18 cellular contexts compared by ENCODE assay signal in the genomic region with DNA sequence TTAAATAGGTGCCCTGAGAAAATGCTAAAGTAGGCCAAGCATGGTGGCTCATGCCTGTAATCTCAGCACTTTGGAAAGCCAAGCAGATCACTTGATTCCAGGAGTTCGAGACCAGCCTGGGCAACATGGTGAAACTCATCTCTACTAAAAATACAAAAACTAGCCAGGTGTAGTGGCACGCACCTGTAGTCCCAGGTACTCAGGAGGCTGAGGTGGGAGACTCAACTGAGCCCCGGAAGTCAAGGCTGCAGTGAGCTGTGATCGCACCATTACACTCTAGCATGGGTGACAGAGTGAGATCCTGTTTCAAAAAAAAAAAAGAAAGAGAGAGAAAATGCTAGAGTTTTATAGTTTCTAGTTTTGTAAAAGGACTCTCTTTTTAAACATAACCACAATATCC. TPM values are rescaled to one million over a fixed set of nuclear protein-coding genes. Genes with fewer than 3 reads are reported as not detected.
DNase-seq lines count a peak whose midpoint lies in the region; ATAC-seq, FAIRE-seq and TF ChIP-seq lines count a peak whose summit lies in the region.
"Had no signal": no experiment of that assay in that cellular context is flagged by ENCODE, and none has a peak within 500 bp of the region (broad histone marks: within the 10 kb centered on the region; RNA-seq: fewer than 3 reads in every experiment).

No MANE protein-coding gene starts in this region.

- peak overlapping the region in 5 of 7 donors; percentile 73 to 91 (median 79) for H3K27ac Mint-ChIP-seq in CD14-positive monocyte
- H3K27ac Mint-ChIP-seq in activated T-helper 17 cell treated with anti-CD3 and anti-CD28 coated beads, Interleukin-2, amount 50 U/mL, for 72 hours, result peak overlapping the region; percentile 94
- H3K27ac Mint-ChIP-seq in memory B cell, result peak overlapping the region; percentile 87

- no peaks in the 10 kb centered on the region for H3K9me3 ChIP-seq in right atrium auricular region
- H3K9me3 ChIP-seq: colonic mucosa, right lobe of liver had no signal

- no peak overlapping the region for H3K4me3 Mint-ChIP-seq in CD14-positive monocyte
- H3K4me3 Mint-ChIP-seq in activated T-helper 17 cell treated with anti-CD3 and anti-CD28 coated beads, Interleukin-2, amount 50 U/mL, for 72 hours, result peak overlapping the region; percentile 90
- H3K4me3 Mint-ChIP-seq in memory B cell, result peak overlapping the region; percentile 9

- H3K27me3 ChIP-seq in right atrium auricular region, result no peaks in the 10 kb centered on the region
- H3K27me3 ChIP-seq: colonic mucosa, foreskin keratinocyte, right lobe of liver had no signal

- intact Hi-C loops in CD14-positive monocyte (cut with micrococcal nuclease) (no loop called here), posterior cingulate gyrus (cut with DNase I) (no loop called here)

- DNase-seq in CD14-positive monocyte (ENCODE audit: low spot score), result no peak
- no peak for DNase-seq in GM12892 (ENCODE audit: insufficient read length)
- DNase-seq in memory B cell (ENCODE audit: low spot score in 2 of 2), result no peak
- DNase-seq in right atrium auricular region (ENCODE audit: low spot score), result no peak
- no peak for DNase-seq in posterior cingulate gyrus
- no peak for DNase-seq in mucosa of gallbladder (ENCODE audit: low spot score)
- DNase-seq: colonic mucosa, foreskin keratinocyte, hypothalamus, kidney glomerular epithelial cell, NCI-H1694 treated with DMSO at 0.1 percent for 48 hours, right lobe of liver, substantia nigra had no signal

- no peaks in the 10 kb centered on the region for H3K36me3 ChIP-seq in right atrium auricular region
- H3K36me3 ChIP-seq: colonic mucosa, right lobe of liver had no signal

- peaks cover 0 to 6% (median 0%) of the 10 kb centered on the region in 3 donors for H3K27me3 Mint-ChIP-seq in CD14-positive monocyte (ENCODE audit: low read depth in 3 of 3)
- no peaks in the 10 kb centered on the region for H3K27me3 Mint-ChIP-seq in activated T-helper 17 cell treated with anti-CD3 and anti-CD28 coated beads, Interleukin-2, amount 50 U/mL, for 72 hours
- no peaks in the 10 kb centered on the region for H3K27me3 Mint-ChIP-seq in memory B cell

- FAIRE-seq in GM12892 (lab: Jason Lieb, UNC), result peak; percentile 38
- FAIRE-seq: endothelial cell of umbilical vein, HepG2 had no signal

- H3K9me3 Mint-ChIP-seq in CD14-positive monocyte, result peaks cover 0 to 3% (median 0%) of the 10 kb centered on the region in 7 donors
- H3K9me3 Mint-ChIP-seq in activated T-helper 17 cell treated with anti-CD3 and anti-CD28 coated beads, Interleukin-2, amount 50 U/mL, for 72 hours, result no peaks in the 10 kb centered on the region
- no peaks in the 10 kb centered on the region for H3K9me3 Mint-ChIP-seq in memory B cell

- no peak for ATAC-seq in activated T-helper 17 cell treated with anti-CD3 and anti-CD28 coated beads, Interleukin-2, amount 50 U/mL, for 72 hours (replicated peaks)
- no peak for ATAC-seq in memory B cell (ENCODE audit: low read depth)
- ATAC-seq in activated CD4-positive, CD25-positive, alpha-beta regulatory T cell treated with anti-CD3 and anti-CD28 coated beads, Interleukin-2, amount 50 U/mL, for 24 hours, result no peak
- ATAC-seq: foreskin keratinocyte, HepG2, right lobe of liver had no signal

- peaks cover 0 to 15% of the 10 kb centered on the region in 2 donors for H3K4me1 ChIP-seq in right atrium auricular region
- H3K4me1 ChIP-seq: colonic mucosa, foreskin keratinocyte had no signal

- H3K36me3 Mint-ChIP-seq in CD14-positive monocyte, result peaks cover 35 to 46% of the 10 kb centered on the region in 2 donors
- H3K36me3 Mint-ChIP-seq in activated T-helper 17 cell treated with anti-CD3 and anti-CD28 coated beads, Interleukin-2, amount 50 U/mL, for 72 hours (ENCODE audit: low read depth), result peaks cover 83% of the 10 kb centered on the region
- peaks cover 35% of the 10 kb centered on the region for H3K36me3 Mint-ChIP-seq in memory B cell

- no peak overlapping the region for H3K27ac ChIP-seq in right atrium auricular region
- H3K27ac ChIP-seq: foreskin keratinocyte, right lobe of liver had no signal

- TF ChIP-seq CTCF in CD14-positive monocyte (IDR thresholded peaks at IDR 0.05) (no peak), right atrium auricular region (IDR thresholded peaks at IDR 0.05) (no peak)

- H3K4me1 Mint-ChIP-seq in CD14-positive monocyte, result peaks cover 77% of the 10 kb centered on the region
- peaks cover 69% of the 10 kb centered on the region for H3K4me1 Mint-ChIP-seq in activated T-helper 17 cell treated with anti-CD3 and anti-CD28 coated beads, Interleukin-2, amount 50 U/mL, for 72 hours
- H3K4me1 Mint-ChIP-seq in memory B cell, result peaks cover 63% of the 10 kb centered on the region

- no peak for TF ChIP-seq POLR2A in GM12892 (IDR thresholded peaks at IDR 0.05; ENCODE audit: low read depth, low read length)

- no peak overlapping the region for H3K4me3 ChIP-seq in right atrium auricular region
- H3K4me3 ChIP-seq: colonic mucosa, right lobe of liver had no signal

RNA-seq across cellular contexts. Expression of a gene that starts 12.0 kb away (rescaled TPM):
- 10 to 100 TPM; 64.9 to 91.9 TPM for polyA plus RNA-seq in CD14-positive monocyte
- 32.8 TPM for polyA plus RNA-seq in GM12892 (2012; ENCODE audit: missing spikeins)
- total RNA-seq in activated T-helper 17 cell treated with anti-CD3 and anti-CD28 coated beads, Interleukin-2, amount 50 U/mL, for 72 hours, result 100 to 1,000 TPM; 131 to 154 TPM
- total RNA-seq in right atrium auricular region (10 to 100 TPM in 1 of 2 donors, 1 to 10 TPM in 1; 7.0 to 10.1 TPM), mucosa of gallbladder (40.6 TPM)
- total RNA-seq: G401 had no signal

Comparison
In these comparisons a context has a peak if more than half of its experiments do, and no peak if none do; other contexts are left out.
1. H3K4me3 Mint-ChIP-seq: peak in activated T-helper 17 cell treated with anti-CD3 and anti-CD28 coated beads, Interleukin-2, amount 50 U/mL, for 72 hours (single experiment) and memory B cell (single experiment); none in CD14-positive monocyte (0 of 2).
2. Peak in every context shown above with its lines, with median percentiles within 50 percentile points of each other: H3K27ac Mint-ChIP-seq.